In the genomic region with DNA sequence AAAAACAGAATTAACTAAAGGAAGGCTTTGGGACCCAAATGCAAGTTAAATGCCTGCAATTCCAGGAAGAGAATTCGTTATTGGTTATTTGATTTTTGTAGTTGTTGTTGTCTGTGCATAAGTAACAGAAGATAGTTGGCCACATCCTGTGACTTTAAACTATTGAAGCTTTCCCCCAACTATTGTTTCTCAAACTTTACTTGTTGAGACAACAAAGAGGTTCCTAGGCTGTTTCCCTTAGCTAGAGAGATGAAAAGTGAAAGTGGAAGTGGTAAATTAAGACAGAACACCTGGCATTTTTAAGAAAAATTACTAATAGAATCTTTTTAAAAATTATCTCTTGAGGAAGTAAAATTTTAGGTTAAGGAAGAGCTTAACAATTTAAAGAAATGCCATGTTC, we compare ENCODE assay signal across 16 cellular contexts.
DNase-seq lines count a peak whose midpoint lies in the region; ATAC-seq and TF ChIP-seq lines count a peak whose summit lies in the region.
"Had no signal": no experiment of that assay in that cellular context is flagged by ENCODE, and none has a peak within 500 bp of the region (broad histone marks: within the 10 kb centered on the region; RNA-seq: fewer than 3 reads in every experiment).

No MANE protein-coding gene starts in this region.

- ATAC-seq in GM19043 (IDR thresholded peaks at IDR 0.05; ENCODE audit: low read depth, unreplicated experiment) = peak; percentile 87
- peak; percentile 66 for ATAC-seq in HG02588 (IDR thresholded peaks at IDR 0.05; ENCODE audit: unreplicated experiment)
- peak; percentile 87 for ATAC-seq in HG03175 (IDR thresholded peaks at IDR 0.05; ENCODE audit: unreplicated experiment)
- ATAC-seq: stimulated activated effector memory CD8-positive, alpha-beta T cell treated with anti-CD3 and anti-CD28 coated beads, Interleukin-12 subunit alpha, Interleukin-12 subunit beta, amount 100 ng/mL, for 72 hours had no signal

- H3K27ac ChIP-seq in BLaER1 treated with 17β-estradiol and CSF1 and Interleukin-3, amounts not matched to agents 10 nM and 100 nM = peak overlapping the region in 1 of 11 experiments; percentile 30; a peak in 2 of 22 replicates
- H3K27ac ChIP-seq: WERI-Rb-1 had no signal

- H3K9ac ChIP-seq in BLaER1 treated with 17β-estradiol and CSF1 and Interleukin-3, amounts not matched to agents 10 nM and 100 nM = no peak overlapping the region

- peaks cover 2% of the 10 kb centered on the region for H3K27me3 Mint-ChIP-seq in progenitor cell of endocrine pancreas

- peaks cover 4 to 14% (median 11%) of the 10 kb centered on the region in 10 experiments; a peak in 14 of 20 replicates for H3K4me1 ChIP-seq in BLaER1 treated with 17β-estradiol and CSF1 and Interleukin-3, amounts not matched to agents 10 nM and 100 nM

- DNase-seq in HuH-7 (ENCODE audit: low spot score) (no peak), progenitor cell of endocrine pancreas (ENCODE audit: low spot score, unreplicated experiment) (no peak), islet precursor cell (no peak)
- DNase-seq in NK-92 treated with Interleukin-12 subunit alpha and Interleukin-12 subunit beta, amount 100 ng/mL, for 24 hours (lab: John Stamatoyannopoulos, UW) = no peak
- DNase-seq: Kasumi-1; NCI-H2227 treated with DMSO at 0.1 percent for 48 hours; occipital lobe; SIG-M5; stimulated activated CD4-positive, alpha-beta T cell treated with anti-CD3 and anti-CD28 coated beads, Interleukin-15, amount 100 ng/mL, for 24 hours; WERI-Rb-1 had no signal

- H3K9me3 ChIP-seq in BLaER1 treated with 17β-estradiol and CSF1 and Interleukin-3, amounts not matched to agents 10 nM and 100 nM (replicated peaks in 1 of 11) = no peaks in the 10 kb centered on the region

- no peaks in the 10 kb centered on the region for H3K27me3 ChIP-seq in BLaER1 treated with 17β-estradiol and CSF1 and Interleukin-3, amounts not matched to agents 10 nM and 100 nM

- H3K27ac Mint-ChIP-seq in progenitor cell of endocrine pancreas = no peak overlapping the region
- H3K27ac Mint-ChIP-seq: activated T-helper 1 cell treated with anti-CD3 and anti-CD28 coated beads, Interleukin-12 subunit alpha, Interleukin-12 subunit beta, Interleukin-2, Interleukin-4 antibody, amounts not matched to agents 30 ng/mL and 10 ng/mL and 1 ng/mL, durations not matched to agents 14 hours and 24 hours and 36 hours; stimulated activated effector memory CD8-positive, alpha-beta T cell treated with anti-CD3 and anti-CD28 coated beads, Interleukin-12 subunit alpha, Interleukin-12 subunit beta, amount 100 ng/mL, for 72 hours had no signal

- H3K4me3 ChIP-seq in BLaER1 treated with 17β-estradiol and CSF1 and Interleukin-3, amounts not matched to agents 10 nM and 100 nM = no peak overlapping the region

- H4K20me1 ChIP-seq in BLaER1 treated with 17β-estradiol and CSF1 and Interleukin-3, amounts not matched to agents 10 nM and 100 nM = no peaks in the 10 kb centered on the region

- no peak for TF ChIP-seq CTCF in progenitor cell of endocrine pancreas (IDR thresholded peaks at IDR 0.05; ENCODE audit: unreplicated experiment)

- H3K9me3 Mint-ChIP-seq in progenitor cell of endocrine pancreas (ENCODE audit: low read depth) = no peaks in the 10 kb centered on the region
- H3K9me3 Mint-ChIP-seq: activated T-helper 1 cell treated with anti-CD3 and anti-CD28 coated beads, Interleukin-12 subunit alpha, Interleukin-12 subunit beta, Interleukin-2, Interleukin-4 antibody, amounts not matched to agents 30 ng/mL and 10 ng/mL and 1 ng/mL, durations not matched to agents 14 hours and 24 hours and 36 hours had no signal

- no peaks in the 10 kb centered on the region for H3K36me3 ChIP-seq in BLaER1 treated with 17β-estradiol and CSF1 and Interleukin-3, amounts not matched to agents 10 nM and 100 nM
- H3K36me3 ChIP-seq: WERI-Rb-1 had no signal

- H3K4me1 Mint-ChIP-seq in progenitor cell of endocrine pancreas (ENCODE audit: low read depth) = no peaks in the 10 kb centered on the region
- H3K4me1 Mint-ChIP-seq: stimulated activated effector memory CD8-positive, alpha-beta T cell treated with anti-CD3 and anti-CD28 coated beads, Interleukin-12 subunit alpha, Interleukin-12 subunit beta, amount 100 ng/mL, for 72 hours had no signal

- H3K4me3 Mint-ChIP-seq in progenitor cell of endocrine pancreas (ENCODE audit: low read depth) = no peak overlapping the region
- H3K4me3 Mint-ChIP-seq: activated T-helper 1 cell treated with anti-CD3 and anti-CD28 coated beads, Interleukin-12 subunit alpha, Interleukin-12 subunit beta, Interleukin-2, Interleukin-4 antibody, amounts not matched to agents 30 ng/mL and 10 ng/mL and 1 ng/mL, durations not matched to agents 14 hours and 24 hours and 36 hours; stimulated activated effector memory CD8-positive, alpha-beta T cell treated with anti-CD3 and anti-CD28 coated beads, Interleukin-12 subunit alpha, Interleukin-12 subunit beta, amount 100 ng/mL, for 72 hours had no signal

- H3K36me3 Mint-ChIP-seq in progenitor cell of endocrine pancreas (ENCODE audit: insufficient read depth) = no peaks in the 10 kb centered on the region
- H3K36me3 Mint-ChIP-seq: stimulated activated effector memory CD8-positive, alpha-beta T cell treated with anti-CD3 and anti-CD28 coated beads, Interleukin-12 subunit alpha, Interleukin-12 subunit beta, amount 100 ng/mL, for 72 hours had no signal

- peak overlapping the region in 10 of 11 experiments; percentile 9 to 58 (median 36); a peak in 14 of 22 replicates for H3K4me2 ChIP-seq in BLaER1 treated with 17β-estradiol and CSF1 and Interleukin-3, amounts not matched to agents 10 nM and 100 nM
